Comparison of ENCODE assay signal across 8 cellular contexts in genomic region chr4:54547299-54548097, GRCh38.
DNase-seq lines count a peak whose midpoint lies in the region; ATAC-seq, FAIRE-seq and TF ChIP-seq lines count a peak whose summit lies in the region.

No MANE protein-coding gene starts in this region.

- no peaks in the 10 kb centered on the region for H3K27me3 ChIP-seq in bronchial epithelial cell (ENCODE audit: control insufficient read depth, insufficient read depth, low read length)

- H3K4me3 ChIP-seq in GM12865 (ENCODE audit: low read depth, low read length) (no peak overlapping the region; the same call in 1 of the 2 replicates), bronchial epithelial cell (ENCODE audit: low read depth, low read length) (no peak overlapping the region)

- ATAC-seq in GM21367 (IDR thresholded peaks at IDR 0.05; ENCODE audit: unreplicated experiment) (peak; percentile 71), HG03521 (IDR thresholded peaks at IDR 0.05; ENCODE audit: unreplicated experiment) (peak; percentile 55)

- TF ChIP-seq CTCF in GM12865 (IDR thresholded peaks at IDR 0.05; ENCODE audit: insufficient read depth, low read depth, low read length, missing control alignments) (no peak), bronchial epithelial cell (IDR thresholded peaks at IDR 0.05; ENCODE audit: insufficient read depth, low read length, severe bottlenecking) (no peak), GM10266 (IDR thresholded peaks at IDR 0.05; ENCODE audit: control insufficient read depth, insufficient read depth, low read depth, missing control alignments) (no peak)

- DNase-seq in GM12865 (ENCODE audit: low read depth) (peak; percentile 59), bronchial epithelial cell (ENCODE audit: low read depth) (peak; percentile 26), midbrain (lab: John Stamatoyannopoulos, UW) (no peak), SIG-M5 treated with dmso at 0.1 percent for 504 hours (lab: John Stamatoyannopoulos, UW; ENCODE audit: unreplicated experiment) (no peak), GM12891 (ENCODE audit: insufficient read length, low spot score) (no peak), GM10266 (ENCODE audit: extremely low spot score) (no peak)

- no peaks in the 10 kb centered on the region for H3K36me3 ChIP-seq in bronchial epithelial cell (ENCODE audit: control insufficient read depth, insufficient read depth, low read length)

- TF ChIP-seq POLR2A in GM12891 (IDR thresholded peaks at IDR 0.05; ENCODE audit: low read depth, low read length), result no peak

- FAIRE-seq in bronchial epithelial cell (lab: Jason Lieb, UNC), result no peak
- FAIRE-seq in GM12891 (lab: Jason Lieb, UNC), result no peak

TF ChIP-seq in GM12891, 5 proteins besides CTCF, POLR2A, EP300 and RAD21:
- no peak for TF ChIP-seq SPI1 (IDR thresholded peaks at IDR 0.05; ENCODE audit: low read depth, low read length)
- no peak for TF ChIP-seq POLR2AphosphoS5 (IDR thresholded peaks at IDR 0.05; ENCODE audit: low read depth, low read length)
- TF ChIP-seq POU2F2 (IDR thresholded peaks at IDR 0.05; ENCODE audit: low read depth, low read length), result no peak
- no peak for TF ChIP-seq PAX5 (IDR thresholded peaks at IDR 0.05; ENCODE audit: insufficient read depth, low read length, severe bottlenecking)
- TF ChIP-seq TAF1 (IDR thresholded peaks at IDR 0.05; ENCODE audit: low read depth, low read length), result no peak
TF ChIP-seq in GM12891: peak in this region for 0.

Comparison
In these comparisons a context has a peak if more than half of its experiments do, and no peak if none do; other contexts are left out.
1. DNase-seq: peak in GM12865 (single experiment) and bronchial epithelial cell (single experiment); none in midbrain (single experiment), SIG-M5 treated with dmso at 0.1 percent for 504 hours (single experiment), GM12891 (single experiment) and GM10266 (single experiment).